Comparison of ENCODE assay signal across 8 cellular contexts in genomic region chr16:47713225-47713595, GRCh38.
DNase-seq lines count a peak whose midpoint lies in the region; ATAC-seq, FAIRE-seq and TF ChIP-seq lines count a peak whose summit lies in the region.

No MANE protein-coding gene starts in this region.

- peaks cover 10% of the 10 kb centered on the region for H3K4me1 ChIP-seq in foreskin keratinocyte

- DNase-seq in GM03348 (ENCODE audit: low spot score) (peak; percentile 38), RCC 7860 (ENCODE audit: low spot score) (peak; percentile 92), foreskin keratinocyte (peak; percentile 91 to 93), DMS114 treated with DMSO at 0.1 percent for 48 hours (lab: John Stamatoyannopoulos, UW; ENCODE audit: unreplicated experiment) (no peak), OCI-M2 (lab: John Stamatoyannopoulos, UW; ENCODE audit: unreplicated experiment) (no peak)

- no peak for TF ChIP-seq CTCF in foreskin keratinocyte (conservative IDR thresholded peaks at IDR 0.05)

- peak; percentile 75 for ATAC-seq in GM21529 (IDR thresholded peaks at IDR 0.05; ENCODE audit: unreplicated experiment)
- peak; percentile 94 for ATAC-seq in foreskin keratinocyte
- ATAC-seq in HG02970 (IDR thresholded peaks at IDR 0.05; ENCODE audit: low FRiP score, unreplicated experiment) = no peak
- ATAC-seq in HG03139 (IDR thresholded peaks at IDR 0.05; ENCODE audit: unreplicated experiment) = no peak

- H3K27ac ChIP-seq in foreskin keratinocyte = peak overlapping the region; percentile 61

- peak; percentile 93 for FAIRE-seq in RCC 7860 (lab: Jason Lieb, UNC)

- no peaks in the 10 kb centered on the region for H3K27me3 ChIP-seq in foreskin keratinocyte

Comparison
In these comparisons a context has a peak if more than half of its experiments do, and no peak if none do; other contexts are left out.
1. DNase-seq: peak in GM03348 (single experiment), RCC 7860 (single experiment) and foreskin keratinocyte (2 of 2); none in DMS114 treated with DMSO at 0.1 percent for 48 hours (single experiment) and OCI-M2 (single experiment).
2. ATAC-seq: peak in GM21529 (single experiment) and foreskin keratinocyte (single experiment); none in HG02970 (single experiment) and HG03139 (single experiment).